ENCODE assay signal across 1 cellular context in genomic region chr20:62837790-62838458, GRCh38.
TF ChIP-seq lines count a peak whose summit lies in the region.

No MANE protein-coding gene starts in this region.

TF ChIP-seq in GM12878, 131 proteins besides CTCF, POLR2A, EP300 and RAD21:
- TF ChIP-seq NR2F1 (conservative IDR thresholded peaks at IDR 0.05) (peak; percentile 75), PRDM15 (CRISPR knock-in tag; IDR thresholded peaks at IDR 0.05) (no peak), DPF2 (IDR thresholded peaks at IDR 0.05) (peak; percentile 48; the same call in 1 of the 2 replicates), SREBF1 (IDR thresholded peaks at IDR 0.05; ENCODE audit: low read length) (no peak), ATF7 (IDR thresholded peaks at IDR 0.05; ENCODE audit: low read depth) (peak; percentile 65), LARP7 (IDR thresholded peaks at IDR 0.05) (no peak)
